12 cellular contexts compared by ENCODE assay signal in the genomic region with DNA sequence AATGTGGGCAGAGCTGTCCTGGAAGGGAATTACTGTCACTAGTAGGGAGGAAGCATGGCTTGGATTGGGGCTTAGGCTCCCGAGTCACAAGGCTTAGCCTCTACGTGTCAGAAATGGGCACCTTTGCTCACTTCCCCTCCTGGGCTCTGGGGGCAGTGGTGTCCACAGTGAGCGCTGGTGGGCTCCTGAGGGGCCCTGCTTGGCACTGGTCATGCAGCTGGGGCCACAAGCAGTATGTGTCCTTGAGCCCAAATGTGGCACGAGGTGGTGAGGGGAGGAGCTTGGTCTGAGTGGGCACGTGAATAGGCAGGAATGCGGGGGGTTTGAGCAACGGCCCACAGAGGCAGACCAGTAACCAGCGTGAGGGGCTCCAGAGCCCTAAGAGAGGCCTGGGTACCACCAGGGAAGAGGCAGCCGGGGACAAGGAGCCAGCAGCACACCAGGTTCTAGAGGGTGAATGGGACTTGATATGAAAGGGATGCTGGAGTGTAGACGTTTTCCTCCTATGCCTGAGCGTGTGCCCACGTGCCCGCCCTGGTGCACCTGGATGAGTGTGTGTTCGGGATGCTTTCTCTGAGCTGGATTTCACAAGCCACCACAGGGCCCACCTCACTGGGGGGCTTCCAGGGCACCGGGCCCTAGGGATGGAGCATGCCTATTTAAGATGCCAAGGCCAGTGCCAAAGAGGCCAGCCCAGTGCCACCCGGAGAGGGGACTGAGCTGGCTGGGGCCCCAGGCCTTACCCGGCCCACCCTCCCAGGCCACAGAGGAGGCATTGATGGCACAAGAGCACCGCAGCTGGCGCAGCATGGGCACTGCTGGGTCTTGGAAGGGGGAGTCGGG. TPM values are rescaled to one million over a fixed set of nuclear protein-coding genes. Genes with fewer than 3 reads are reported as not detected.
DNase-seq lines count a peak whose midpoint lies in the region; ATAC-seq and TF ChIP-seq lines count a peak whose summit lies in the region.
"Had no signal": no experiment of that assay in that cellular context is flagged by ENCODE, and none has a peak within 500 bp of the region (broad histone marks: within the 10 kb centered on the region; RNA-seq: fewer than 3 reads in every experiment).

No MANE protein-coding gene starts in this region.

- H3K9me3 ChIP-seq in cardiac muscle cell (ENCODE audit: low read depth), result no peaks in the 10 kb centered on the region
- H3K9me3 ChIP-seq in heart right ventricle, result no peaks in the 10 kb centered on the region
- no peaks in the 10 kb centered on the region for H3K9me3 ChIP-seq in OCI-LY7 (ENCODE audit: low read length)
- no peaks in the 10 kb centered on the region for H3K9me3 ChIP-seq in effector memory CD4-positive, alpha-beta T cell (ENCODE audit: control insufficient read depth, low read length)

- H2AFZ ChIP-seq in OCI-LY7 (ENCODE audit: low read length), result no peak overlapping the region

- POLR2A ChIA-PET in OCI-LY7 (lab: Charles Lee), result interaction anchor here (1.2 to 9.2 kb wide), 10 partner anchors 11 to 32 kb away, joined by 3 to 102 read pairs (median 6); a partner anchor contains a TSS

- no TSS peak for BruUV-seq in OCI-LY7 (replicated peaks; lab: Mats Ljungman, UMichigan)

- H4K20me1 ChIP-seq in OCI-LY7 (ENCODE audit: insufficient read depth, low read length), result no peaks in the 10 kb centered on the region

- WGBS in heart right ventricle, 2 donors, result 64 to 78% methylated on average over 20 of the region's 20 CpGs

- intact Hi-C loops in heart right ventricle (cut with DNase I), result loop anchor here in 1 of 10 donors (2.0 kb wide), 1 partner anchor 13 kb away; no protein-coding TSS in a partner anchor
- intact Hi-C loops in OCI-LY7 (cut with micrococcal nuclease; ENCODE audit: unreplicated experiment), result loop anchor here (2.0 kb wide), 1 partner anchor 29 kb away; no protein-coding TSS in a partner anchor

- CTCF ChIA-PET in OCI-LY7 (lab: Charles Lee; ENCODE audit: unreplicated experiment), result interaction anchor here (0.6 to 2.1 kb wide), 6 partner anchors 9 to 73 kb away, joined by 3 to 15 read pairs (median 4); no protein-coding TSS in a partner anchor

- H3K27me3 ChIP-seq in cardiac muscle cell (no peaks in the 10 kb centered on the region), heart right ventricle (no peaks in the 10 kb centered on the region)
- H3K27me3 ChIP-seq in effector memory CD4-positive, alpha-beta T cell (replicated peaks; ENCODE audit: control insufficient read depth, insufficient read depth, low read length, poor library complexity, severe bottlenecking), result peaks cover 2% of the 10 kb centered on the region

- DNase-seq in cardiac muscle cell (ENCODE audit: low read depth in 1 of 2, low spot score in 1 of 2) (no peak), heart right ventricle (no peak), OCI-LY7 (ENCODE audit: low spot score) (peak; percentile 77), globus pallidus (ENCODE audit: low spot score) (peak; percentile 99), retina (no peak), NCI-H2171 (lab: John Stamatoyannopoulos, UW) (no peak)
- DNase-seq in effector memory CD4-positive, alpha-beta T cell, result no peak
- DNase-seq: Calu3, immature natural killer cell, NCI-H526, small intestine had no signal

- no peaks in the 10 kb centered on the region for H3K79me2 ChIP-seq in OCI-LY7 (ENCODE audit: insufficient read depth, low read depth, low read length)

- TF ChIP-seq CTCF in cardiac muscle cell (IDR thresholded peaks at IDR 0.05; ENCODE audit: low read depth, low read length) (peak; percentile 21), heart right ventricle (IDR thresholded peaks at IDR 0.05) (peak in 2 of 9 donors; percentile 10 to 12), OCI-LY7 (conservative IDR thresholded peaks at IDR 0.05; ENCODE audit: low read length) (peak; percentile 71)

- H3K36me3 ChIP-seq in cardiac muscle cell (no peaks in the 10 kb centered on the region), heart right ventricle (no peaks in the 10 kb centered on the region), OCI-LY7 (ENCODE audit: insufficient read depth, low read length) (no peaks in the 10 kb centered on the region)
- no peaks in the 10 kb centered on the region for H3K36me3 ChIP-seq in effector memory CD4-positive, alpha-beta T cell (ENCODE audit: control insufficient read depth, insufficient read depth, low read length)

- H3K4me3 ChIP-seq in cardiac muscle cell (no peak overlapping the region), heart right ventricle (no peak overlapping the region), OCI-LY7 (ENCODE audit: low read depth, low read length, poor library complexity, severe bottlenecking) (peak overlapping the region; percentile 68)
- no peak overlapping the region for H3K4me3 ChIP-seq in effector memory CD4-positive, alpha-beta T cell (ENCODE audit: insufficient read depth, low read depth, low read length, poor library complexity, severe bottlenecking)

- no peak for ATAC-seq in heart right ventricle

- H3K4me2 ChIP-seq in OCI-LY7 (ENCODE audit: low read length), result peak overlapping the region; percentile 76

- no peaks in the 10 kb centered on the region for H3K9me2 ChIP-seq in OCI-LY7 (ENCODE audit: insufficient read depth, low read length)

- H3K4me1 ChIP-seq in cardiac muscle cell (ENCODE audit: low read depth) (peaks cover 11% of the 10 kb centered on the region), heart right ventricle (peaks cover 0 to 38% (median 16%) of the 10 kb centered on the region in 9 donors), OCI-LY7 (ENCODE audit: insufficient read depth, low read length, poor library complexity, severe bottlenecking) (peaks cover 87% of the 10 kb centered on the region)
- no peaks in the 10 kb centered on the region for H3K4me1 ChIP-seq in effector memory CD4-positive, alpha-beta T cell (ENCODE audit: control insufficient read depth, insufficient read depth, low read length, poor library complexity, severe bottlenecking)

- H3K27ac ChIP-seq in cardiac muscle cell, result no peak overlapping the region
- H3K27ac ChIP-seq in heart right ventricle, result no peak overlapping the region
- H3K27ac ChIP-seq in OCI-LY7 (ENCODE audit: low read depth, low read length, poor library complexity, severe bottlenecking), result peak overlapping the region; percentile 71
- H3K27ac ChIP-seq in temporal lobe (ENCODE audit: low read depth, low read length), result peak overlapping the region; percentile 100
- no peak overlapping the region for H3K27ac ChIP-seq in effector memory CD4-positive, alpha-beta T cell (ENCODE audit: insufficient read depth, low read length, poor library complexity, severe bottlenecking)

RNA-seq across cellular contexts. Expression of a gene that starts 22.8 kb away (rescaled TPM):
- 638 and 737 TPM in 2 replicates for total RNA-seq in cardiac muscle cell
- 750 and 774 TPM in 2 replicates for polyA plus RNA-seq in cardiac muscle cell
- total RNA-seq in heart right ventricle, result 100 to 1,000 TPM; 133 to 348 (median 164) TPM
- 100 to 1,000 TPM; 567 to 626 TPM for polyA plus RNA-seq in heart right ventricle
- 2,780 and 3,271 TPM in 2 replicates for total RNA-seq in OCI-LY7 (2014; rRNA removed; shearing (Covaris generic))
- 3,053 and 3,088 TPM in 2 replicates for total RNA-seq in OCI-LY7 (2022)
- 458 TPM for total RNA-seq in temporal lobe

Comparison
In these comparisons a context has a peak if more than half of its experiments do, and no peak if none do; other contexts are left out.
1. DNase-seq: peak in OCI-LY7 (single experiment) and globus pallidus (single experiment); none in cardiac muscle cell (0 of 2), heart right ventricle (0 of 2), retina (single experiment), effector memory CD4-positive, alpha-beta T cell (0 of 3) and NCI-H2171 (single experiment).
2. H3K27ac ChIP-seq: peak in OCI-LY7 (single experiment) and temporal lobe (single experiment); none in cardiac muscle cell (single experiment), heart right ventricle (0 of 10) and effector memory CD4-positive, alpha-beta T cell (single experiment).